ENCODE assay signal across 25 cellular contexts in genomic region chr18:199214-199613, GRCh38.
"Had no signal": no experiment of that assay in that cellular context is flagged by ENCODE, and none has a peak within 500 bp of the region (broad histone marks: within the 10 kb centered on the region; RNA-seq: fewer than 3 reads in every experiment).

No MANE protein-coding gene starts in this region.

- H3K4me2 ChIP-seq: neural progenitor cell had no signal

- H3K27me3 ChIP-seq: breast epithelium, esophagus squamous epithelium, left lung, neural progenitor cell, testis, transverse colon had no signal

- H3K27ac ChIP-seq: breast epithelium, epithelial cell of prostate, esophagus squamous epithelium, left lung, lower lobe of right lung, neural progenitor cell, parathyroid adenoma, psoas muscle, testis, transverse colon had no signal

- H3K9me3 ChIP-seq: breast epithelium, esophagus squamous epithelium, left lung, lower lobe of right lung, psoas muscle, testis, transverse colon had no signal

- DNase-seq: activated CD4-positive, alpha-beta memory T cell treated with anti-CD3 and anti-CD28 coated beads, Interleukin-2, amount 10 ng/mL, durations not matched to agents 7 days and 5 days; activated CD4-positive, alpha-beta T cell treated with anti-CD3 and anti-CD28 coated beads, Interleukin-2, amount 10 ng/mL, durations not matched to agents 7 days and 5 days; activated CD4-positive, CD25-positive, alpha-beta regulatory T cell treated with anti-CD3 and anti-CD28 coated beads, Interleukin-2, amount 50 U/mL, for 72 hours; activated naive CD8-positive, alpha-beta T cell treated with anti-CD3 and anti-CD28 coated beads, Interleukin-2, amount 50 U/mL, for 24 hours; activated T-cell treated with anti-CD3 and anti-CD28 coated beads, Interleukin-2, amount 50 U/mL, for 4 hours; central memory CD4-positive, alpha-beta T cell; effector CD8-positive, alpha-beta T cell; esophagus squamous epithelium; left lung; lower lobe of right lung; mesendoderm; natural killer cell; occipital lobe; psoas muscle; stimulated activated CD4-positive, alpha-beta T cell treated with anti-CD3 and anti-CD28 coated beads, Interleukin-2, amount 100 ng/mL, for 48 hours; stimulated activated naive CD4-positive, alpha-beta T cell treated with Interleukin-2 at 50 U/mL for 16 hours; T-helper 2 cell; testis; transverse colon had no signal

- H3K36me3 ChIP-seq: breast epithelium had no signal

- H3K4me3 ChIP-seq: breast epithelium, esophagus squamous epithelium, left lung, lower lobe of right lung, neural progenitor cell, psoas muscle, testis, transverse colon had no signal

- H3K9ac ChIP-seq: neural progenitor cell, parathyroid adenoma had no signal

- FAIRE-seq: urothelium cell line had no signal

- H2AFZ ChIP-seq: neural progenitor cell, parathyroid adenoma had no signal

- H3K4me1 ChIP-seq: breast epithelium, esophagus squamous epithelium, left lung, lower lobe of right lung, neural progenitor cell, parathyroid adenoma, psoas muscle, testis, transverse colon had no signal

- ATAC-seq: activated naive CD8-positive, alpha-beta T cell treated with anti-CD3 and anti-CD28 coated beads, Interleukin-2, amount 50 U/mL, for 24 hours; activated T-cell treated with anti-CD3 and anti-CD28 coated beads, Interleukin-2, amount 50 U/mL, for 4 hours; activated T-helper 17 cell treated with anti-CD3 and anti-CD28 coated beads, Interleukin-2, amount 50 U/mL, for 72 hours; left lung; lower lobe of right lung; natural killer cell; psoas muscle had no signal
